Comparison of ENCODE assay signal across 6 cellular contexts in the genomic region with DNA sequence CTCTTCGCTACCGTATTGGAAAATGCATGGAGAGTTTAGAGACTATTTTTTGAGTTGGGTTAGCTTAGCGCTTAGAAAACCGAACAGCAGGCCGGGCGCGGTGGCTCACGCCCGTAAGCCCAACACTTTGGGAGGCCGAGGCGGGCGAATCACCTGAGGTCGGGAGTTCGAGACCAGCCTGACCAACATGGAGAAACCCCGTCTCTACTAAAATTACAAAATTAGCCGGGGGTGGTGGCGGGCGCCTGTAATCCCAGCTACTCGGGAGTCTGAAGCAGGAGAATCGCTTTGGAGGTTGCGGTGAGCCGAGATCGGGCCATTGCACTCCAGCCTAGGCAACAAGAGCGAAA. TPM values are rescaled to one million over a fixed set of nuclear protein-coding genes. Genes with fewer than 3 reads are reported as not detected.
DNase-seq lines count a peak whose midpoint lies in the region; ATAC-seq and TF ChIP-seq lines count a peak whose summit lies in the region.
"Not testable (repeated sequence)": the region's sequence is repeated elsewhere in the genome, so short reads cannot be mapped to it uniquely, and the experiment has no call there.

No MANE protein-coding gene starts in this region.

- H4K20me1 ChIP-seq in HCT116 (ENCODE audit: insufficient read depth): not testable (repeated sequence)

- peaks cover 29% of the 10 kb centered on the region for H3K4me1 Mint-ChIP-seq in activated B cell treated with CpG ODN at 0.5 μM for 24 hours
- H3K4me1 Mint-ChIP-seq in chondrocyte (ENCODE audit: low read depth): peaks cover 26% of the 10 kb centered on the region

- not testable (repeated sequence) for DNase-seq in HCT116 (ENCODE audit: low read depth, low spot score); activated B cell treated with CpG ODN at 0.5 μM for 24 hours
- DNase-seq in chondrocyte (ENCODE audit: low spot score) (peak; percentile 35), upper lobe of right lung (peak; percentile 57)

- H3K4me3 ChIP-seq in HCT116 (replicated peaks in 1 of 2; ENCODE audit: low read depth in 1 of 2, low read length in 2 of 2) (peak overlapping the region; percentile 80 to 93), iPS-11a (ENCODE audit: low read depth, low read length) (peak overlapping the region; percentile 87), neutrophil (ENCODE audit: low read depth in 1 of 2, low read length in 1 of 2) (peak overlapping the region; percentile 69 to 82), upper lobe of right lung (peak overlapping the region; percentile 99)

- peak overlapping the region; percentile 83 for H3K9ac ChIP-seq in HCT116 (ENCODE audit: low read length)

- H3K4me1 ChIP-seq in HCT116 (ENCODE audit: control insufficient read depth in 1 of 2, insufficient read depth in 2 of 2, low read length in 2 of 2) (peaks cover 21 to 23% of the 10 kb centered on the region in 2 experiments), neutrophil (ENCODE audit: control insufficient read depth in 1 of 2, insufficient read depth in 1 of 2, low read depth in 1 of 2, low read length in 1 of 2) (peaks cover 17 to 21% of the 10 kb centered on the region in 2 experiments), upper lobe of right lung (peaks cover 11% of the 10 kb centered on the region)

- RAD21 ChIA-PET in HCT116 (lab: Charles Lee; ENCODE audit: low non-redundant PET in 1 of 2, low total read pairs in 2 of 2, uncharacterized antibody in 2 of 2, unreplicated experiment in 2 of 2): not testable (repeated sequence)

- peak overlapping the region; percentile 68 for H3K27ac ChIP-seq in HCT116 (ENCODE audit: low read depth, low read length)
- H3K27ac ChIP-seq in neutrophil: peak overlapping the region; percentile 27
- peak overlapping the region; percentile 89 for H3K27ac ChIP-seq in upper lobe of right lung

- not testable (repeated sequence) for H3K9me2 ChIP-seq in HCT116 (ENCODE audit: insufficient read depth)

- H3K27me3 Mint-ChIP-seq in activated B cell treated with CpG ODN at 0.5 μM for 24 hours; chondrocyte (ENCODE audit: low read depth): not testable (repeated sequence)

- not testable (repeated sequence) for TF ChIP-seq RAD21 in HCT116 (IDR thresholded peaks at IDR 0.05; ENCODE audit: low read depth)

- H3K4me2 ChIP-seq in HCT116 (ENCODE audit: low read length): peak overlapping the region; percentile 92

- H3K27me3 ChIP-seq in HCT116 (ENCODE audit: insufficient read depth, low read length); upper lobe of right lung: not testable (repeated sequence)
- H3K27me3 ChIP-seq in neutrophil: peaks cover 30% of the 10 kb centered on the region

- not testable (repeated sequence) for TF ChIP-seq CTCF in HCT116 (IDR thresholded peaks at IDR 0.05 in 2 of 3, conservative IDR thresholded peaks at IDR 0.05 in 1 of 3; ENCODE audit: borderline replicate concordance in 1 of 3, insufficient read depth in 1 of 3, low read depth in 2 of 3, low read length in 2 of 3); activated B cell treated with CpG ODN at 0.5 μM for 24 hours (IDR thresholded peaks at IDR 0.05); chondrocyte (IDR thresholded peaks at IDR 0.05); neutrophil (IDR thresholded peaks at IDR 0.05); upper lobe of right lung (IDR thresholded peaks at IDR 0.05)

- peak overlapping the region; percentile 86 for H3K4me3 Mint-ChIP-seq in activated B cell treated with CpG ODN at 0.5 μM for 24 hours
- peak overlapping the region; percentile 92 for H3K4me3 Mint-ChIP-seq in chondrocyte (ENCODE audit: unreplicated experiment)

- POLR2A ChIA-PET in HCT116 (lab: Charles Lee): not testable (repeated sequence)
- POLR2A ChIA-PET in activated B cell treated with CpG ODN at 0.5 μM for 24 hours (lab: Charles Lee): interaction anchor here (0.7 to 1.6 kb wide), 3 partner anchors 44 to 219 kb away, joined by 3 to 7 read pairs (median 6); a partner anchor contains a TSS

- CTCF ChIA-PET in HCT116 (lab: Charles Lee) (interaction anchor here (0.9 kb wide), 1 partner anchor 100 kb away, joined by 3 read pairs; a partner anchor contains a TSS), activated B cell treated with CpG ODN at 0.5 μM for 24 hours (lab: Charles Lee) (interaction anchor here (0.7 to 1.2 kb wide), 2 partner anchors 11 to 100 kb away, joined by 3 read pairs; a partner anchor contains a TSS)

- H3K36me3 ChIP-seq in HCT116 (ENCODE audit: control insufficient read depth in 1 of 2, insufficient read depth in 2 of 2, low read length in 2 of 2); neutrophil; upper lobe of right lung: not testable (repeated sequence)

- not testable (repeated sequence) for TF ChIP-seq POLR2A in HCT116 (IDR thresholded peaks at IDR 0.05; ENCODE audit: borderline replicate concordance, extremely low read depth, insufficient read depth, insufficient read length)

- peaks cover 16% of the 10 kb centered on the region for H3K36me3 Mint-ChIP-seq in activated B cell treated with CpG ODN at 0.5 μM for 24 hours (ENCODE audit: low read depth)
- H3K36me3 Mint-ChIP-seq in chondrocyte (ENCODE audit: low read depth): not testable (repeated sequence)

- BruUV-seq in HCT116 (replicated peaks; lab: Mats Ljungman, UMichigan): not testable (repeated sequence)

- not testable (repeated sequence) for H2AFZ ChIP-seq in HCT116 (ENCODE audit: low read depth, low read length, poor library complexity, severe bottlenecking)

- peak; percentile 21; the same call in 1 of the 2 replicates for ATAC-seq in HCT116
- ATAC-seq in activated B cell treated with CpG ODN at 0.5 μM for 24 hours (ENCODE audit: low read depth); upper lobe of right lung: not testable (repeated sequence)

- peaks cover 14% of the 10 kb centered on the region; the same call in 1 of the 2 replicates for H3K79me2 ChIP-seq in HCT116 (ENCODE audit: insufficient read depth, low read length)

- H3K9me3 ChIP-seq in HCT116 (ENCODE audit: control insufficient read depth in 1 of 2, insufficient read depth in 1 of 2, low read depth in 1 of 2, low read length in 2 of 2); neutrophil; upper lobe of right lung: not testable (repeated sequence)

- peak overlapping the region; percentile 74 for H3K27ac Mint-ChIP-seq in activated B cell treated with CpG ODN at 0.5 μM for 24 hours
- peak overlapping the region; percentile 80 for H3K27ac Mint-ChIP-seq in chondrocyte (ENCODE audit: unreplicated experiment)

- intact Hi-C loops in HCT116 (cut with micrococcal nuclease); upper lobe of right lung (cut with DNase I): not testable (repeated sequence)
- intact Hi-C loops in activated B cell treated with CpG ODN at 0.5 μM for 24 hours (cut with micrococcal nuclease): loop anchor here (2.0 to 5.0 kb wide), 2 partner anchors 319 to 401 kb away; no protein-coding TSS in a partner anchor

- not testable (repeated sequence) for H3K9me3 Mint-ChIP-seq in activated B cell treated with CpG ODN at 0.5 μM for 24 hours; chondrocyte (ENCODE audit: low read depth)

RNA-seq across cellular contexts. Expression of a gene that starts 0.6 kb away (rescaled TPM):
- total RNA-seq in HCT116 (2021; ENCODE audit: unreplicated experiment) (27.4 TPM), activated B cell treated with CpG ODN at 0.5 μM for 24 hours (8.5 and 10.5 TPM in 2 replicates), chondrocyte (19.3 to 21.8 TPM (median 20.6 TPM) in 3 replicates), upper lobe of right lung (23.3 TPM)
- polyA plus RNA-seq in HCT116 (2012): 18.8 and 23.3 TPM in 2 replicates

RNA-seq across cellular contexts. Expression of a gene that starts 6.1 kb away (rescaled TPM):
- not detected for total RNA-seq in HCT116 (2021; ENCODE audit: unreplicated experiment)
- not detected in 2 replicates for polyA plus RNA-seq in HCT116 (2012)
- not detected in 2 replicates for total RNA-seq in activated B cell treated with CpG ODN at 0.5 μM for 24 hours
- total RNA-seq in chondrocyte: not detected in 3 replicates
- not detected for total RNA-seq in upper lobe of right lung

RNA-seq across cellular contexts. Expression of a gene that starts 57.9 kb away (rescaled TPM):
- total RNA-seq in HCT116 (2021; ENCODE audit: unreplicated experiment) (32.2 TPM), activated B cell treated with CpG ODN at 0.5 μM for 24 hours (44.1 and 48.0 TPM in 2 replicates), chondrocyte (46.5 to 51.1 TPM (median 47.2 TPM) in 3 replicates), upper lobe of right lung (56.2 TPM)
- polyA plus RNA-seq in HCT116 (2012): 24.6 and 25.4 TPM in 2 replicates

RNA-seq across cellular contexts. Expression of a gene that starts 58.1 kb away (rescaled TPM):
- total RNA-seq in HCT116 (2021; ENCODE audit: unreplicated experiment) (3.2 TPM), activated B cell treated with CpG ODN at 0.5 μM for 24 hours (3.6 and 4.2 TPM in 2 replicates), chondrocyte (2.0 to 2.7 TPM (median 2.5 TPM) in 3 replicates), upper lobe of right lung (5.1 TPM)
- 0.95 and 1.1 TPM in 2 replicates for polyA plus RNA-seq in HCT116 (2012)

Comparison
In these comparisons a context has a peak if more than half of its experiments do, and no peak if none do; other contexts are left out.
1. H3K27ac ChIP-seq: peak in every context shown above with its lines; median percentile 89 in upper lobe of right lung; 68 in HCT116; 27 in neutrophil.